21 cellular contexts compared by ENCODE assay signal in the genomic region with DNA sequence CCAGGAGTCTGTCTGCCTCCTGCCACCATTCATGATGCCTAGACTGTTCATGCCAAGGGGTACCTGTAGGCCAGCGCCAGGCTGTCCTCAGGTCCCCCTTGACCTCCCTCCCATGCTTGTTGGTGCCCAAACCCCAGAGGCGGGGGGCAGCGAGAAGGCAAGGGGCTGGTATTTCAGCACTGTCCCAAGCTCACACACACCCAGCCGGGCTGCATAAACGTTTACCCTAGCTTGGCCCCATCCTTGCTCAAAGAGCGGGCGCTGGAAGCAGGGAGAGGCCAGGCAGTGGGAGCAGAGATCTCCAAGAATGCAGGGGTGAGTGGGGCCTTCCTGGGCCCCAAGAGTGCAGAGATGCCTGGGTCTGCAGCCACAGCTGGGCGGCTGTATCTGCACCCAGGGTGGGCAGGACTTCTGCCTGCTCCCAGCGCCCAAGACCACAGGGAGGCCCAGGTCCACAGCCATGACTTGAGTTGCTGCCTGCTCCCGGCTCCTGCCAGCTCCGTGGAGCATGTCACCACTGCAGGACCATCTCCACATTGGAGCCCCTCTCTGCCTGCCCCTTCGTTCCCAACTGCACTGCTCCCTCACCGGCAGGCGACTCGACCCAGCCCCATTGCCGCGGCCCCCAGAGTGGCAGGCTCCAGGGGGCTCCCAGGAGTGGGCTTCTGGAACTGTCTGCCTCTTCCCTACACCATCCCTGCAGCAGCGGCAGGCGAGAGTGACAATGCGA.
DNase-seq lines count a peak whose midpoint lies in the region; ATAC-seq, FAIRE-seq and TF ChIP-seq lines count a peak whose summit lies in the region.
"Had no signal": no experiment of that assay in that cellular context is flagged by ENCODE, and none has a peak within 500 bp of the region (broad histone marks: within the 10 kb centered on the region; RNA-seq: fewer than 3 reads in every experiment).

No MANE protein-coding gene starts in this region.

- H2BK20ac ChIP-seq in IMR-90 (ENCODE audit: low read depth, low read length) = no peak overlapping the region
- H2BK20ac ChIP-seq in H1 (ENCODE audit: low read length) = no peak overlapping the region

- TF ChIP-seq RAD21 in IMR-90 (IDR thresholded peaks at IDR 0.05; ENCODE audit: low read length) (no peak), H1 (IDR thresholded peaks at IDR 0.05 in 1 of 2, conservative IDR thresholded peaks at IDR 0.05 in 1 of 2; ENCODE audit: low read depth in 2 of 2, low read length in 2 of 2) (no peak)

- H3K79me1 ChIP-seq in IMR-90 (ENCODE audit: low read depth in 1 of 2, low read length in 2 of 2) (no peaks in the 10 kb centered on the region), H1 (ENCODE audit: low read depth, low read length) (no peaks in the 10 kb centered on the region)

- H4K8ac ChIP-seq in IMR-90 (ENCODE audit: low read depth in 2 of 2, low read length in 2 of 2) (no peak overlapping the region), H1 (ENCODE audit: extremely low read depth, insufficient read depth, low read length) (peak overlapping the region; percentile 5; the same call in 1 of the 2 replicates)

- intact Hi-C loops in IMR-90 (cut with micrococcal nuclease) (no loop called here), spleen (cut with DNase I; ENCODE audit: low total_unique reads) (no loop called here)

- H3K27me3 ChIP-seq in IMR-90 (ENCODE audit: control insufficient read depth, insufficient read depth, low read length) (no peaks in the 10 kb centered on the region), H1 (replicated peaks in 1 of 4; ENCODE audit: control insufficient read depth in 3 of 4, extremely low read depth in 1 of 4, insufficient read depth in 3 of 4, low read length in 3 of 4) (no peaks in the 10 kb centered on the region), spleen (replicated peaks in 1 of 7) (no peaks in the 10 kb centered on the region), upper lobe of left lung (no peaks in the 10 kb centered on the region), smooth muscle cell (ENCODE audit: low read depth) (no peaks in the 10 kb centered on the region)
- H3K27me3 ChIP-seq: BLaER1 treated with 17β-estradiol and CSF1 and Interleukin-3, amounts not matched to agents 10 nM and 100 nM had no signal

- H4K5ac ChIP-seq in IMR-90 (ENCODE audit: low read depth, low read length) = no peak overlapping the region
- H4K5ac ChIP-seq in H1 (ENCODE audit: insufficient read length, low read depth, low read length) = no peak overlapping the region

- no peak overlapping the region for H3K56ac ChIP-seq in IMR-90 (ENCODE audit: extremely low read depth, insufficient read depth, low read length)
- H3K56ac ChIP-seq in H1 (replicated peaks; ENCODE audit: insufficient read length, low read depth, low read length) = no peak overlapping the region

- H3K4ac ChIP-seq in IMR-90 (ENCODE audit: low read depth, low read length) = no peak overlapping the region
- no peak overlapping the region for H3K4ac ChIP-seq in H1 (replicated peaks; ENCODE audit: insufficient read length, low read depth, low read length)

- H4K91ac ChIP-seq in IMR-90 (ENCODE audit: insufficient read depth, low read depth, low read length) = no peak overlapping the region
- no peak overlapping the region for H4K91ac ChIP-seq in H1 (replicated peaks; ENCODE audit: insufficient read length, low read length)

- no peak overlapping the region for H2BK12ac ChIP-seq in H1 (ENCODE audit: low read depth, low read length)

- no peak overlapping the region for H3K23ac ChIP-seq in IMR-90 (ENCODE audit: low read depth, low read length)
- no peak overlapping the region for H3K23ac ChIP-seq in H1 (ENCODE audit: insufficient read length)

- H3K4me3 ChIP-seq in IMR-90 (ENCODE audit: insufficient read depth, low read depth, low read length) (no peak overlapping the region), H1 (ENCODE audit: extremely low read depth in 1 of 4, insufficient read depth in 2 of 4, low read depth in 3 of 4, low read length in 4 of 4) (no peak overlapping the region), spleen (no peak overlapping the region), upper lobe of left lung (no peak overlapping the region), smooth muscle cell (no peak overlapping the region)
- H3K4me3 ChIP-seq: BLaER1 treated with 17β-estradiol and CSF1 and Interleukin-3, amounts not matched to agents 10 nM and 100 nM; GM23338 had no signal

- POLR2A ChIA-PET in IMR-90 (lab: Charles Lee; ENCODE audit: unreplicated experiment) = no interaction called here
- POLR2A ChIA-PET in H1 (lab: Charles Lee; ENCODE audit: partially characterized antibody) = no interaction called here

- H3K9me3 ChIP-seq in IMR-90 (ENCODE audit: control insufficient read depth, insufficient read depth, low read length) (peaks cover 14% of the 10 kb centered on the region), H1 (ENCODE audit: insufficient read depth in 2 of 2, low read depth in 1 of 2, low read length in 1 of 2) (peaks cover 3 to 10% of the 10 kb centered on the region in 2 experiments; a peak in 1 of 4 replicates), spleen (peaks cover 0 to 7% (median 0%) of the 10 kb centered on the region in 8 donors), upper lobe of left lung (no peaks in the 10 kb centered on the region), smooth muscle cell (replicated peaks; ENCODE audit: low read depth) (no peaks in the 10 kb centered on the region)

- TF ChIP-seq POLR2A in IMR-90 (IDR thresholded peaks at IDR 0.05; ENCODE audit: low read depth, low read length) = no peak
- TF ChIP-seq POLR2A in H1 (IDR thresholded peaks at IDR 0.05; ENCODE audit: control extremely low read depth in 1 of 2, low read depth in 2 of 2, low read length in 2 of 2) = no peak
- TF ChIP-seq POLR2A in spleen (IDR thresholded peaks at IDR 0.05) = no peak
- TF ChIP-seq POLR2A in upper lobe of left lung (IDR thresholded peaks at IDR 0.05) = no peak

- no peak overlapping the region for H3K9ac ChIP-seq in IMR-90 (ENCODE audit: low read depth, low read length)
- H3K9ac ChIP-seq in H1 (replicated peaks in 1 of 4; ENCODE audit: extremely low read depth in 1 of 4, low read depth in 3 of 4, low read length in 3 of 4) = no peak overlapping the region
- H3K9ac ChIP-seq in smooth muscle cell (ENCODE audit: low read depth) = no peak overlapping the region
- H3K9ac ChIP-seq: BLaER1 treated with 17β-estradiol and CSF1 and Interleukin-3, amounts not matched to agents 10 nM and 100 nM had no signal

- no peaks in the 10 kb centered on the region for H3K9me1 ChIP-seq in IMR-90 (ENCODE audit: insufficient read depth, low read length)

- no peak for FAIRE-seq in H1 (lab: Jason Lieb, UNC)
- FAIRE-seq: D721Med, GM12892, GM18507 had no signal

- H3K14ac ChIP-seq in IMR-90 (replicated peaks; ENCODE audit: low read depth, low read length) = no peak overlapping the region
- no peak overlapping the region for H3K14ac ChIP-seq in H1 (ENCODE audit: insufficient read length)

- BruUV-seq in IMR-90 (replicated peaks; lab: Mats Ljungman, UMichigan) = no TSS peak

- H3K79me2 ChIP-seq in H1 (ENCODE audit: control insufficient read depth in 1 of 2, insufficient read depth in 2 of 2, low read length in 2 of 2) (no peaks in the 10 kb centered on the region), smooth muscle cell (ENCODE audit: low read depth) (no peaks in the 10 kb centered on the region)

- H2AK5ac ChIP-seq in IMR-90 (ENCODE audit: low read depth, low read length) (no peak overlapping the region), H1 (ENCODE audit: low read depth, low read length) (no peak overlapping the region)

- H3K4me2 ChIP-seq in IMR-90 (ENCODE audit: low read depth, low read length) (no peak overlapping the region), H1 (ENCODE audit: insufficient read depth in 1 of 2, low read depth in 2 of 2, low read length in 2 of 2) (no peak overlapping the region), smooth muscle cell (no peak overlapping the region)
- H3K4me2 ChIP-seq: BLaER1 treated with 17β-estradiol and CSF1 and Interleukin-3, amounts not matched to agents 10 nM and 100 nM; GM23338 had no signal

- H2BK5ac ChIP-seq in IMR-90 (ENCODE audit: low read depth, low read length, poor library complexity, severe bottlenecking) = no peak overlapping the region
- no peak overlapping the region for H2BK5ac ChIP-seq in H1 (ENCODE audit: low read depth, low read length)

- ATAC-seq in IMR-90 (ENCODE audit: low read depth) = no peak
- peak; percentile 17 to 34 for ATAC-seq in upper lobe of left lung (ENCODE audit: low FRiP score in 2 of 2)
- ATAC-seq: GM23338, HCT116 had no signal

- no peak overlapping the region for H3K18ac ChIP-seq in IMR-90 (ENCODE audit: low read depth, low read length)
- H3K18ac ChIP-seq in H1 (ENCODE audit: extremely low read depth, low read length) = no peak overlapping the region

- no peak overlapping the region for H2BK120ac ChIP-seq in IMR-90 (ENCODE audit: low read depth, low read length)
- no peak overlapping the region for H2BK120ac ChIP-seq in H1 (replicated peaks; ENCODE audit: low read depth, low read length)

- H2BK15ac ChIP-seq in IMR-90 (ENCODE audit: low read depth, low read length) = no peak overlapping the region
- H2BK15ac ChIP-seq in H1 (ENCODE audit: low read length) = no peak overlapping the region

- H3K27ac ChIP-seq in IMR-90 (ENCODE audit: insufficient read depth, low read length) (no peak overlapping the region), H1 (ENCODE audit: low read depth, low read length) (no peak overlapping the region), spleen (no peak overlapping the region), upper lobe of left lung (no peak overlapping the region), smooth muscle cell (ENCODE audit: low read depth) (no peak overlapping the region)
- H3K27ac ChIP-seq: BLaER1 treated with 17β-estradiol and CSF1 and Interleukin-3, amounts not matched to agents 10 nM and 100 nM; HL-60 had no signal

- H2AFZ ChIP-seq in IMR-90 (replicated peaks; ENCODE audit: low read length, poor library complexity) = peak overlapping the region; percentile 51
- H2AFZ ChIP-seq in H1 (ENCODE audit: low read length) = no peak overlapping the region
- H2AFZ ChIP-seq in smooth muscle cell (ENCODE audit: low read depth) = no peak overlapping the region
- H2AFZ ChIP-seq: GM23338 had no signal

- no peaks in the 10 kb centered on the region for H3K36me3 ChIP-seq in IMR-90 (ENCODE audit: control insufficient read depth, insufficient read depth, low read length)
- no peaks in the 10 kb centered on the region for H3K36me3 ChIP-seq in H1 (ENCODE audit: control insufficient read depth in 2 of 4, insufficient read depth in 4 of 4, low read length in 3 of 4)
- no peaks in the 10 kb centered on the region for H3K36me3 ChIP-seq in spleen
- H3K36me3 ChIP-seq in upper lobe of left lung = no peaks in the 10 kb centered on the region
- no peaks in the 10 kb centered on the region for H3K36me3 ChIP-seq in smooth muscle cell (ENCODE audit: low read depth)
- H3K36me3 ChIP-seq: BLaER1 treated with 17β-estradiol and CSF1 and Interleukin-3, amounts not matched to agents 10 nM and 100 nM had no signal

- TF ChIP-seq EP300 in H1 (IDR thresholded peaks at IDR 0.05; ENCODE audit: borderline replicate concordance in 1 of 2, low read depth in 2 of 2, low read length in 2 of 2) (no peak), upper lobe of left lung (IDR thresholded peaks at IDR 0.05) (no peak)

- H2AK9ac ChIP-seq in IMR-90 (replicated peaks; ENCODE audit: low read depth, low read length, poor library complexity) = no peak overlapping the region

- H3K4me1 ChIP-seq in IMR-90 (ENCODE audit: control insufficient read depth, insufficient read depth, low read length) (no peaks in the 10 kb centered on the region), H1 (replicated peaks in 1 of 4; ENCODE audit: control insufficient read depth in 3 of 4, insufficient read depth in 4 of 4, low read length in 3 of 4) (no peaks in the 10 kb centered on the region), spleen (no peaks in the 10 kb centered on the region), upper lobe of left lung (no peaks in the 10 kb centered on the region), smooth muscle cell (ENCODE audit: low read depth) (no peaks in the 10 kb centered on the region)
- H3K4me1 ChIP-seq: BLaER1 treated with 17β-estradiol and CSF1 and Interleukin-3, amounts not matched to agents 10 nM and 100 nM; Caco-2 had no signal

- H4K20me1 ChIP-seq in IMR-90 (ENCODE audit: insufficient read depth, low read length) = no peaks in the 10 kb centered on the region
- H4K20me1 ChIP-seq in H1 (replicated peaks in 1 of 2; ENCODE audit: control insufficient read depth in 1 of 2, insufficient read depth in 2 of 2, low read length in 2 of 2) = no peaks in the 10 kb centered on the region
- no peaks in the 10 kb centered on the region for H4K20me1 ChIP-seq in smooth muscle cell (ENCODE audit: low read depth)
- H4K20me1 ChIP-seq: BLaER1 treated with 17β-estradiol and CSF1 and Interleukin-3, amounts not matched to agents 10 nM and 100 nM had no signal

- WGBS in IMR-90 (ENCODE audit: extremely low coverage in 2 of 2, insufficient read length in 1 of 2), 2 experiments = 50% methylated on average over 2 of the region's 20 CpGs; no CpG with 5 or more reads in 1 of the 2 experiments
- WGBS in H1 (ENCODE audit: extremely low coverage in 1 of 2, insufficient coverage in 1 of 2, insufficient read length in 1 of 2, insufficient replicate concordance in 2 of 2, low coverage in 1 of 2, low lambda C conversion rate in 2 of 2, missing lambda C conversion rate in 1 of 2), 2 experiments = 93% methylated on average over 18 of the region's 20 CpGs; no CpG with 5 or more reads in 1 of the 2 experiments
- WGBS in spleen, 5 donors = 84 to 91% (median 89%) methylated on average over 14 to 20 of the region's 20 CpGs
- 94 to 95% methylated on average over 11 to 18 of the region's 20 CpGs for WGBS in upper lobe of left lung, 2 donors
- 92% methylated on average over 20 of the region's 20 CpGs for WGBS in smooth muscle cell (ENCODE audit: low lambda C conversion rate)

- CTCF ChIA-PET in IMR-90 (lab: Yijun Ruan, JAX) = no interaction called here
- CTCF ChIA-PET in H1 (lab: Charles Lee; ENCODE audit: partially characterized antibody) = interaction anchor here (1.1 kb wide), 1 partner anchor 270 kb away, joined by 3 read pairs; no protein-coding TSS in a partner anchor

- in situ Hi-C loops in IMR-90 (cut with MboI; ENCODE audit: low sequenced_read_pairs) = no loop called here

- H3K23me2 ChIP-seq in H1 (ENCODE audit: low read depth, low read length) = no peaks in the 10 kb centered on the region

- dilution Hi-C loops in IMR-90 (cut with HindIII; ENCODE audit: low sequenced_read_pairs, unreplicated experiment) = no loop called here

- TF ChIP-seq CTCF in IMR-90 (conservative IDR thresholded peaks at IDR 0.05; ENCODE audit: low read depth, low read length) (no peak), H1 (IDR thresholded peaks at IDR 0.05; ENCODE audit: control extremely low read depth in 1 of 3, insufficient read depth in 1 of 3, low read depth in 1 of 3, low read length in 3 of 3) (no peak), spleen (IDR thresholded peaks at IDR 0.05 in 8 of 11, conservative IDR thresholded peaks at IDR 0.05 in 3 of 11) (no peak), upper lobe of left lung (IDR thresholded peaks at IDR 0.05) (no peak), smooth muscle cell (IDR thresholded peaks at IDR 0.05; ENCODE audit: borderline replicate concordance, insufficient read depth, poor library complexity, severe bottlenecking) (no peak)

- DNase-seq in IMR-90 (no peak), H1 (ENCODE audit: low read depth in 1 of 2, low spot score in 2 of 2) (no peak), spleen (peak; percentile 73), upper lobe of left lung (peak in 1 of 2 donors; percentile 52), NCI-H446 (lab: John Stamatoyannopoulos, UW) (no peak), smooth muscle cell (lab: John Stamatoyannopoulos, UW; ENCODE audit: unreplicated experiment) (no peak)
- no peak for DNase-seq in activated CD4-positive, CD25-positive, alpha-beta regulatory T cell (lab: John Stamatoyannopoulos, UW)
- DNase-seq in activated CD4-positive, alpha-beta T cell treated with anti-CD3 and anti-CD28 coated beads for 48 hours = no peak
- DNase-seq: Caco-2; CD4-positive, CD25-positive, alpha-beta regulatory T cell; CD8-positive, alpha-beta memory T cell; DMS79; GDM1; HFFc6 had no signal

- no peaks in the 10 kb centered on the region for H3F3A ChIP-seq in smooth muscle cell (ENCODE audit: low read depth)
